ENCODE assay signal across 28 cellular contexts in genomic region chr22:35325209-35325608, GRCh38.
"Had no signal": no experiment of that assay in that cellular context is flagged by ENCODE, and none has a peak within 500 bp of the region (broad histone marks: within the 10 kb centered on the region; RNA-seq: fewer than 3 reads in every experiment).

No MANE protein-coding gene starts in this region.

- H3K9me3 ChIP-seq: adrenal gland, body of pancreas, heart left ventricle had no signal

- H3K27me3 ChIP-seq: adrenal gland, body of pancreas, heart left ventricle had no signal

- H3K9me3 Mint-ChIP-seq: activated CD4-positive, alpha-beta memory T cell treated with anti-CD3 and anti-CD28 coated beads for 36 hours; activated CD4-positive, alpha-beta T cell treated with anti-CD3 and anti-CD28 coated beads, Interleukin-2, amount 10 ng/mL, durations not matched to agents 24 days and 14 days; activated naive CD8-positive, alpha-beta T cell treated with anti-CD3 and anti-CD28 coated beads, Interleukin-2, amount 50 U/mL, for 24 hours; effector memory CD8-positive, alpha-beta T cell had no signal

- H3K27me3 Mint-ChIP-seq: activated CD4-positive, alpha-beta memory T cell treated with anti-CD3 and anti-CD28 coated beads for 36 hours; activated CD4-positive, alpha-beta T cell treated with anti-CD3 and anti-CD28 coated beads for 36 hours; activated CD4-positive, alpha-beta T cell treated with anti-CD3 and anti-CD28 coated beads, Interleukin-2, amount 10 ng/mL, durations not matched to agents 24 days and 14 days; activated CD8-positive, alpha-beta memory T cell treated with anti-CD3 and anti-CD28 coated beads, Interleukin-2, amount 10 ng/mL, durations not matched to agents 7 days and 5 days; activated naive CD8-positive, alpha-beta T cell; activated naive CD8-positive, alpha-beta T cell treated with anti-CD3 and anti-CD28 coated beads, Interleukin-2, amount 50 U/mL, for 24 hours; effector memory CD8-positive, alpha-beta T cell had no signal

- H3K27ac ChIP-seq: adrenal gland, body of pancreas, heart left ventricle had no signal

- H3K27ac Mint-ChIP-seq: activated CD4-positive, alpha-beta memory T cell treated with anti-CD3 and anti-CD28 coated beads for 36 hours; activated CD4-positive, alpha-beta T cell treated with anti-CD3 and anti-CD28 coated beads for 36 hours; activated CD4-positive, alpha-beta T cell treated with anti-CD3 and anti-CD28 coated beads, Interleukin-2, amount 10 ng/mL, durations not matched to agents 24 days and 14 days; activated CD8-positive, alpha-beta memory T cell treated with anti-CD3 and anti-CD28 coated beads, Interleukin-2, amount 10 ng/mL, durations not matched to agents 7 days and 5 days; activated CD8-positive, alpha-beta T cell treated with anti-CD3 and anti-CD28 coated beads, Interleukin-2, amount 10 ng/mL, durations not matched to agents 7 days and 5 days; activated naive CD8-positive, alpha-beta T cell; activated naive CD8-positive, alpha-beta T cell treated with anti-CD3 and anti-CD28 coated beads, Interleukin-2, amount 50 U/mL, for 24 hours; effector memory CD8-positive, alpha-beta T cell had no signal

- DNase-seq: activated CD4-positive, alpha-beta memory T cell treated with anti-CD3 and anti-CD28 coated beads for 36 hours; activated CD4-positive, alpha-beta T cell treated with anti-CD3 and anti-CD28 coated beads for 36 hours; activated CD4-positive, alpha-beta T cell treated with anti-CD3 and anti-CD28 coated beads, Interleukin-2, amount 10 ng/mL, durations not matched to agents 24 days and 14 days; activated CD4-positive, CD25-positive, alpha-beta regulatory T cell; activated CD4-positive, CD25-positive, alpha-beta regulatory T cell treated with anti-CD3 and anti-CD28 coated beads, Interleukin-2, amount 50 U/mL, for 72 hours; activated CD8-positive, alpha-beta memory T cell treated with anti-CD3 and anti-CD28 coated beads, Interleukin-2, amount 10 ng/mL, durations not matched to agents 7 days and 5 days; activated CD8-positive, alpha-beta memory T cell treated with anti-CD3 and anti-CD28 coated beads, Interleukin-2, amount 50 U/mL, for 4 hours; activated CD8-positive, alpha-beta T cell treated with anti-CD3 and anti-CD28 coated beads, Interleukin-2, amount 10 ng/mL, durations not matched to agents 7 days and 5 days; activated gamma-delta T cell; activated naive CD4-positive, alpha-beta T cell; activated naive CD4-positive, alpha-beta T cell treated with anti-CD3 and anti-CD28 coated beads, Interleukin-2, amount 50 U/mL, for 16 hours; activated naive CD8-positive, alpha-beta T cell treated with anti-CD3 and anti-CD28 coated beads, Interleukin-2, amount 50 U/mL, for 24 hours; activated T-cell treated with anti-CD3 and anti-CD28 coated beads, Interleukin-2, amount 50 U/mL, for 1 hour; activated T-cell treated with anti-CD3 and anti-CD28 coated beads, Interleukin-2, amount 50 U/mL, for 48 hours; adrenal gland; amygdala; body of pancreas; caudate nucleus; cortex of kidney; dermis blood vessel endothelial cell; effector CD4-positive, alpha-beta T cell; effector memory CD8-positive, alpha-beta T cell; foreskin fibroblast; glutamatergic neuron; heart left ventricle; T-helper 1 cell; T-helper 2 cell had no signal

- H3K4me3 ChIP-seq: adrenal gland, body of pancreas, heart left ventricle had no signal

- H3K4me3 Mint-ChIP-seq: activated CD4-positive, alpha-beta memory T cell treated with anti-CD3 and anti-CD28 coated beads for 36 hours; activated CD4-positive, alpha-beta T cell treated with anti-CD3 and anti-CD28 coated beads for 36 hours; activated CD4-positive, alpha-beta T cell treated with anti-CD3 and anti-CD28 coated beads, Interleukin-2, amount 10 ng/mL, durations not matched to agents 24 days and 14 days; activated CD8-positive, alpha-beta memory T cell treated with anti-CD3 and anti-CD28 coated beads, Interleukin-2, amount 10 ng/mL, durations not matched to agents 7 days and 5 days; activated CD8-positive, alpha-beta T cell treated with anti-CD3 and anti-CD28 coated beads, Interleukin-2, amount 10 ng/mL, durations not matched to agents 7 days and 5 days; activated naive CD8-positive, alpha-beta T cell; activated naive CD8-positive, alpha-beta T cell treated with anti-CD3 and anti-CD28 coated beads, Interleukin-2, amount 50 U/mL, for 24 hours; effector memory CD8-positive, alpha-beta T cell had no signal
